Comparison of ENCODE assay signal across 14 cellular contexts in the genomic region with DNA sequence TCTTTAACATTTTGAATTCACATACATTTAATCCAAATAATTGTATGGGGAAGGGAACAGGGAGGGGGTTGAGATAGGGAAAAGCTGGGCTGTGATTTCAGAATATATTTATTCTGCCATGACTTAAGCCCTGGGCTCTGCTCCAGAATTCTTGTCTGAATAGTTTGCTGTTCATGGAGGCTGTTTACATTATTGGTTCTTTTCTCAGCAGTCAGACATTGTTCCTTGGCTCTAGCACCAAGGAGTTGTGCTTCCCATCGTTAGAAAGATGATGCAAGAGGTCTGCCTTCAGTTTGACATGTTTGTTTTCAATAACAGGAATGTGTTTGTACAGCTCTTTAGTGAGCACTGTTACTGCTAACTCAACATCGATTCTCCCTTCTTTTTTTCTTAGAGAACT.
A peak's percentile ranks its signal among the peaks of the same experiment; 100 is the strongest.
DNase-seq lines count a peak whose midpoint lies in the region; ATAC-seq and TF ChIP-seq lines count a peak whose summit lies in the region.
"Had no signal": no experiment of that assay in that cellular context is flagged by ENCODE, and none has a peak within 500 bp of the region (broad histone marks: within the 10 kb centered on the region; RNA-seq: fewer than 3 reads in every experiment).

No MANE protein-coding gene starts in this region.

- H3K4me3 Mint-ChIP-seq in brain: no peak overlapping the region
- H3K4me3 Mint-ChIP-seq: activated CD4-positive, alpha-beta T cell treated with anti-CD3 and anti-CD28 coated beads, Interleukin-2, amount 10 ng/mL, durations not matched to agents 7 days and 5 days; GM23338 had no signal

- no peaks in the 10 kb centered on the region for H3K36me3 Mint-ChIP-seq in brain

- DNase-seq in H4 (ENCODE audit: low spot score) (peak; percentile 90), inferior parietal cortex (ENCODE audit: extremely low spot score) (peak; percentile 15), substantia nigra (lab: John Stamatoyannopoulos, UW) (peak in 2 of 49 donors; percentile 6 to 7), NCI-H187 treated with DMSO at 0.1 percent for 48 hours (lab: John Stamatoyannopoulos, UW) (no peak)
- no peak for DNase-seq in stimulated activated CD4-positive, alpha-beta T cell treated with anti-CD3 and anti-CD28 coated beads, Interleukin-2, amount 100 ng/mL, for 24 hours
- DNase-seq: activated CD4-positive, alpha-beta T cell treated with anti-CD3 and anti-CD28 coated beads, Interleukin-2, amount 10 ng/mL, durations not matched to agents 7 days and 5 days; Karpas-422; NCI-H526; psoas muscle; SK-N-SH had no signal

- H3K27ac Mint-ChIP-seq in brain: peak overlapping the region in 4 of 5 experiments; percentile 8 to 77 (median 48)
- H3K27ac Mint-ChIP-seq: activated CD4-positive, alpha-beta T cell treated with anti-CD3 and anti-CD28 coated beads, Interleukin-2, amount 10 ng/mL, durations not matched to agents 7 days and 5 days; GM23338 had no signal

- H3K4me1 Mint-ChIP-seq in brain: peaks cover 9% of the 10 kb centered on the region
- H3K4me1 Mint-ChIP-seq: activated CD4-positive, alpha-beta T cell treated with anti-CD3 and anti-CD28 coated beads, Interleukin-2, amount 10 ng/mL, durations not matched to agents 7 days and 5 days had no signal

- ATAC-seq in GM21723 (IDR thresholded peaks at IDR 0.05; ENCODE audit: unreplicated experiment) (no peak), GM18861 (IDR thresholded peaks at IDR 0.05; ENCODE audit: unreplicated experiment) (no peak)
- ATAC-seq: GM23338 had no signal

- TF ChIP-seq CTCF in brain (conservative IDR thresholded peaks at IDR 0.05): no peak

- peak overlapping the region; percentile 2 for H3K27ac ChIP-seq in substantia nigra (ENCODE audit: low read depth, low read length, poor library complexity, severe bottlenecking)
- H3K27ac ChIP-seq: psoas muscle had no signal

- H3K9me3 Mint-ChIP-seq in brain: peaks cover 4 to 14% (median 9%) of the 10 kb centered on the region in 5 experiments
- H3K9me3 Mint-ChIP-seq: activated CD4-positive, alpha-beta T cell treated with anti-CD3 and anti-CD28 coated beads, Interleukin-2, amount 10 ng/mL, durations not matched to agents 7 days and 5 days had no signal

- no peaks in the 10 kb centered on the region for H3K27me3 Mint-ChIP-seq in brain

Comparison
In these comparisons a context has a peak if more than half of its experiments do, and no peak if none do; other contexts are left out.
1. DNase-seq: peak in H4 (single experiment) and inferior parietal cortex (single experiment); none in stimulated activated CD4-positive, alpha-beta T cell treated with anti-CD3 and anti-CD28 coated beads, Interleukin-2, amount 100 ng/mL, for 24 hours (0 of 2) and NCI-H187 treated with DMSO at 0.1 percent for 48 hours (single experiment).